ENCODE assay signal across 10 cellular contexts in genomic region chr6:8627085-8627861, GRCh38.
DNase-seq lines count a peak whose midpoint lies in the region; ATAC-seq lines count a peak whose summit lies in the region.
"Had no signal": no experiment of that assay in that cellular context is flagged by ENCODE, and none has a peak within 500 bp of the region (broad histone marks: within the 10 kb centered on the region; RNA-seq: fewer than 3 reads in every experiment).

No MANE protein-coding gene starts in this region.

- no peaks in the 10 kb centered on the region for H3K4me1 Mint-ChIP-seq in naive thymus-derived CD8-positive, alpha-beta T cell
- H3K4me1 Mint-ChIP-seq in activated CD8-positive, alpha-beta T cell treated with anti-CD3 and anti-CD28 coated beads, Interleukin-2, amount 10 ng/mL, durations not matched to agents 7 days and 5 days (ENCODE audit: low read depth), result no peaks in the 10 kb centered on the region
- H3K4me1 Mint-ChIP-seq: activated CD8-positive, alpha-beta memory T cell treated with anti-CD3 and anti-CD28 coated beads, Interleukin-2, amount 10 ng/mL, durations not matched to agents 7 days and 5 days had no signal

- H3K9me3 Mint-ChIP-seq in naive thymus-derived CD8-positive, alpha-beta T cell, result peaks cover 0 to 8% (median 0%) of the 10 kb centered on the region in 9 donors
- peaks cover 1% of the 10 kb centered on the region for H3K9me3 Mint-ChIP-seq in activated CD8-positive, alpha-beta T cell treated with anti-CD3 and anti-CD28 coated beads, Interleukin-2, amount 10 ng/mL, durations not matched to agents 7 days and 5 days (ENCODE audit: insufficient read depth)

- POLR2A ChIA-PET in naive thymus-derived CD8-positive, alpha-beta T cell (lab: Charles Lee), result no interaction called here
- POLR2A ChIA-PET in activated CD8-positive, alpha-beta T cell treated with anti-CD3 and anti-CD28 coated beads, Interleukin-2, amount 10 ng/mL, durations not matched to agents 7 days and 5 days (lab: Charles Lee), result no interaction called here

- H3K27ac Mint-ChIP-seq in naive thymus-derived CD8-positive, alpha-beta T cell, result no peak overlapping the region
- no peak overlapping the region for H3K27ac Mint-ChIP-seq in activated CD8-positive, alpha-beta T cell treated with anti-CD3 and anti-CD28 coated beads, Interleukin-2, amount 10 ng/mL, durations not matched to agents 7 days and 5 days
- H3K27ac Mint-ChIP-seq: activated CD8-positive, alpha-beta memory T cell treated with anti-CD3 and anti-CD28 coated beads, Interleukin-2, amount 10 ng/mL, durations not matched to agents 7 days and 5 days had no signal

- peaks cover 0 to 1% (median 0%) of the 10 kb centered on the region in 5 donors for H3K27me3 Mint-ChIP-seq in naive thymus-derived CD8-positive, alpha-beta T cell
- no peaks in the 10 kb centered on the region for H3K27me3 Mint-ChIP-seq in activated CD8-positive, alpha-beta T cell treated with anti-CD3 and anti-CD28 coated beads, Interleukin-2, amount 10 ng/mL, durations not matched to agents 7 days and 5 days (ENCODE audit: low read depth)
- H3K27me3 Mint-ChIP-seq: activated CD8-positive, alpha-beta memory T cell treated with anti-CD3 and anti-CD28 coated beads, Interleukin-2, amount 10 ng/mL, durations not matched to agents 7 days and 5 days had no signal

- DNase-seq in astrocyte of the hippocampus (ENCODE audit: low read depth, low spot score), result peak; percentile 37
- DNase-seq in smooth muscle cell of the brain vasculature (ENCODE audit: low read depth, low spot score), result peak; percentile 21
- DNase-seq in posterior vena cava (ENCODE audit: low spot score), result no peak
- DNase-seq in naive thymus-derived CD8-positive, alpha-beta T cell, result no peak
- DNase-seq in activated CD8-positive, alpha-beta T cell treated with anti-CD3 and anti-CD28 coated beads, Interleukin-2, amount 10 ng/mL, durations not matched to agents 7 days and 5 days, result no peak
- no peak for DNase-seq in NCI-H2107 (lab: John Stamatoyannopoulos, UW)
- DNase-seq: activated CD8-positive, alpha-beta memory T cell treated with anti-CD3 and anti-CD28 coated beads, Interleukin-2, amount 10 ng/mL, durations not matched to agents 7 days and 5 days; NK-92 treated with Interleukin-12 subunit alpha and Interleukin-12 subunit beta, amount 100 ng/mL, for 24 hours had no signal

- CTCF ChIA-PET in activated CD8-positive, alpha-beta T cell treated with anti-CD3 and anti-CD28 coated beads, Interleukin-2, amount 10 ng/mL, durations not matched to agents 7 days and 5 days (lab: Charles Lee), result no interaction called here

- no peak overlapping the region for H3K4me3 Mint-ChIP-seq in naive thymus-derived CD8-positive, alpha-beta T cell
- no peak overlapping the region for H3K4me3 Mint-ChIP-seq in activated CD8-positive, alpha-beta T cell treated with anti-CD3 and anti-CD28 coated beads, Interleukin-2, amount 10 ng/mL, durations not matched to agents 7 days and 5 days
- H3K4me3 Mint-ChIP-seq: activated CD8-positive, alpha-beta memory T cell treated with anti-CD3 and anti-CD28 coated beads, Interleukin-2, amount 10 ng/mL, durations not matched to agents 7 days and 5 days had no signal

- ATAC-seq in GM21447 (IDR thresholded peaks at IDR 0.05; ENCODE audit: unreplicated experiment) (peak; percentile 82), HG03442 (IDR thresholded peaks at IDR 0.05; ENCODE audit: unreplicated experiment) (peak; percentile 93)
- ATAC-seq in naive thymus-derived CD8-positive, alpha-beta T cell, result no peak
- no peak for ATAC-seq in activated CD8-positive, alpha-beta T cell treated with anti-CD3 and anti-CD28 coated beads, Interleukin-2, amount 10 ng/mL, durations not matched to agents 7 days and 5 days
- ATAC-seq: activated CD8-positive, alpha-beta memory T cell treated with anti-CD3 and anti-CD28 coated beads, Interleukin-2, amount 10 ng/mL, durations not matched to agents 7 days and 5 days had no signal

- intact Hi-C loops in posterior vena cava (cut with DNase I), result no loop called here

- no peaks in the 10 kb centered on the region for H3K36me3 Mint-ChIP-seq in naive thymus-derived CD8-positive, alpha-beta T cell
- H3K36me3 Mint-ChIP-seq in activated CD8-positive, alpha-beta T cell treated with anti-CD3 and anti-CD28 coated beads, Interleukin-2, amount 10 ng/mL, durations not matched to agents 7 days and 5 days (ENCODE audit: low read depth), result no peaks in the 10 kb centered on the region
- H3K36me3 Mint-ChIP-seq: activated CD8-positive, alpha-beta memory T cell treated with anti-CD3 and anti-CD28 coated beads, Interleukin-2, amount 10 ng/mL, durations not matched to agents 7 days and 5 days had no signal

Comparison
In these comparisons a context has a peak if more than half of its experiments do, and no peak if none do; other contexts are left out.
1. ATAC-seq: peak in GM21447 (single experiment) and HG03442 (single experiment); none in naive thymus-derived CD8-positive, alpha-beta T cell (0 of 2) and activated CD8-positive, alpha-beta T cell treated with anti-CD3 and anti-CD28 coated beads, Interleukin-2, amount 10 ng/mL, durations not matched to agents 7 days and 5 days (single experiment).
2. DNase-seq: peak in astrocyte of the hippocampus (single experiment) and smooth muscle cell of the brain vasculature (single experiment); none in posterior vena cava (single experiment), naive thymus-derived CD8-positive, alpha-beta T cell (0 of 10), activated CD8-positive, alpha-beta T cell treated with anti-CD3 and anti-CD28 coated beads, Interleukin-2, amount 10 ng/mL, durations not matched to agents 7 days and 5 days (single experiment) and NCI-H2107 (single experiment).